8 cellular contexts compared by ENCODE assay signal in genomic region chr2:43223412-43224040, GRCh38. TPM values are rescaled to one million over a fixed set of nuclear protein-coding genes. Genes with fewer than 3 reads are reported as not detected.
DNase-seq lines count a peak whose midpoint lies in the region; ATAC-seq and TF ChIP-seq lines count a peak whose summit lies in the region.

No MANE protein-coding gene starts in this region.

- peaks cover 37% of the 10 kb centered on the region for H3K27me3 Mint-ChIP-seq in CD4-positive, CD25-positive, alpha-beta regulatory T cell

- peak overlapping the region; percentile 98 for H3K4me3 ChIP-seq in CD4-positive, CD25-positive, alpha-beta regulatory T cell (ENCODE audit: low read depth, low read length)
- H3K4me3 ChIP-seq in colonic mucosa = peak overlapping the region; percentile 88
- H3K4me3 ChIP-seq in mucosa of stomach (ENCODE audit: low read length) = peak overlapping the region; percentile 83

- peak overlapping the region; percentile 77 to 98 for H3K9ac ChIP-seq in colonic mucosa (ENCODE audit: low read depth in 2 of 2, low read length in 2 of 2)
- H3K9ac ChIP-seq in mucosa of stomach (ENCODE audit: low read length) = peak overlapping the region; percentile 88

- H3K27ac ChIP-seq in CD4-positive, CD25-positive, alpha-beta regulatory T cell (ENCODE audit: insufficient read depth, low read length, poor library complexity, severe bottlenecking) = peak overlapping the region; percentile 96
- H3K27ac ChIP-seq in colonic mucosa = peak overlapping the region; percentile 97

- H3K4me1 ChIP-seq in CD4-positive, CD25-positive, alpha-beta regulatory T cell (ENCODE audit: control insufficient read depth, insufficient read depth, low read length, poor library complexity, severe bottlenecking) = peaks cover 64% of the 10 kb centered on the region
- H3K4me1 ChIP-seq in colonic mucosa (peaks cover 7% of the 10 kb centered on the region), mucosa of stomach (ENCODE audit: control insufficient read depth, insufficient read depth, low read length) (peaks cover 32% of the 10 kb centered on the region)

- H3K36me3 ChIP-seq in CD4-positive, CD25-positive, alpha-beta regulatory T cell (ENCODE audit: control insufficient read depth, insufficient read depth, low read length) = peaks cover 33% of the 10 kb centered on the region
- H3K36me3 ChIP-seq in colonic mucosa = peaks cover 13% of the 10 kb centered on the region
- peaks cover 10% of the 10 kb centered on the region for H3K36me3 ChIP-seq in mucosa of stomach (ENCODE audit: control insufficient read depth, insufficient read depth, low read length)

- peaks cover 0 to 5% (median 0%) of the 10 kb centered on the region in 7 donors for H3K9me3 Mint-ChIP-seq in CD4-positive, CD25-positive, alpha-beta regulatory T cell

- H3K27ac Mint-ChIP-seq in CD4-positive, CD25-positive, alpha-beta regulatory T cell = peak overlapping the region; percentile 97 to 99 (median 98)

- H3K36me3 Mint-ChIP-seq in CD4-positive, CD25-positive, alpha-beta regulatory T cell = peaks cover 31% of the 10 kb centered on the region

- no peak for ATAC-seq in CD4-positive, CD25-positive, alpha-beta regulatory T cell (ENCODE audit: low read depth in 2 of 2)
- ATAC-seq in HG03196 (IDR thresholded peaks at IDR 0.05; ENCODE audit: unreplicated experiment) = no peak

- peak overlapping the region; percentile 93 to 100 (median 98) for H3K4me3 Mint-ChIP-seq in CD4-positive, CD25-positive, alpha-beta regulatory T cell

- TF ChIP-seq CTCF in colonic mucosa (IDR thresholded peaks at IDR 0.05) = no peak

- DNase-seq in CD4-positive, CD25-positive, alpha-beta regulatory T cell = peak in 2 of 3 donors; percentile 37 to 39
- peak; percentile 34 for DNase-seq in NAMALWA (ENCODE audit: low spot score)
- DNase-seq in colonic mucosa = no peak
- no peak for DNase-seq in NCI-H524 (lab: John Stamatoyannopoulos, UW)
- no peak for DNase-seq in cerebellar cortex (ENCODE audit: low spot score)
- DNase-seq in germinal center (ENCODE audit: low spot score) = no peak

- intact Hi-C loops in colonic mucosa (cut with DNase I) = loop anchor here (2.0 kb wide), 1 partner anchor 55 kb away; no protein-coding TSS in a partner anchor

- no peaks in the 10 kb centered on the region for H3K27me3 ChIP-seq in CD4-positive, CD25-positive, alpha-beta regulatory T cell (ENCODE audit: control insufficient read depth, insufficient read depth, low read length)
- H3K27me3 ChIP-seq in colonic mucosa (no peaks in the 10 kb centered on the region), mucosa of stomach (ENCODE audit: control insufficient read depth, insufficient read depth, low read length) (no peaks in the 10 kb centered on the region)

- no peaks in the 10 kb centered on the region for H3K9me3 ChIP-seq in CD4-positive, CD25-positive, alpha-beta regulatory T cell (ENCODE audit: control insufficient read depth in 2 of 2, low read length in 2 of 2)
- H3K9me3 ChIP-seq in colonic mucosa (no peaks in the 10 kb centered on the region), mucosa of stomach (ENCODE audit: control insufficient read depth, low read length) (no peaks in the 10 kb centered on the region)

- H3K4me1 Mint-ChIP-seq in CD4-positive, CD25-positive, alpha-beta regulatory T cell = peaks cover 7 to 43% (median 35%) of the 10 kb centered on the region in 4 donors

RNA-seq across cellular contexts. Expression of gene ZFP36L2, which starts 2.9 kb away (rescaled TPM):
- total RNA-seq in CD4-positive, CD25-positive, alpha-beta regulatory T cell = 874 TPM
- polyA plus RNA-seq in CD4-positive, CD25-positive, alpha-beta regulatory T cell = 100 to 1,000 TPM; 119 to 155 (median 128) TPM
- 100 to 1,000 TPM; 166 to 205 TPM for total RNA-seq in colonic mucosa

Comparison
In these comparisons a context has a peak if more than half of its experiments do, and no peak if none do; other contexts are left out.
1. DNase-seq: peak in CD4-positive, CD25-positive, alpha-beta regulatory T cell (2 of 3) and NAMALWA (single experiment); none in colonic mucosa (single experiment), NCI-H524 (0 of 2), cerebellar cortex (single experiment) and germinal center (single experiment).
2. Peak in every context shown above with its lines, with median percentiles within 50 percentile points of each other: H3K4me3 ChIP-seq.